ENCODE assay signal across 8 cellular contexts in the genomic region with DNA sequence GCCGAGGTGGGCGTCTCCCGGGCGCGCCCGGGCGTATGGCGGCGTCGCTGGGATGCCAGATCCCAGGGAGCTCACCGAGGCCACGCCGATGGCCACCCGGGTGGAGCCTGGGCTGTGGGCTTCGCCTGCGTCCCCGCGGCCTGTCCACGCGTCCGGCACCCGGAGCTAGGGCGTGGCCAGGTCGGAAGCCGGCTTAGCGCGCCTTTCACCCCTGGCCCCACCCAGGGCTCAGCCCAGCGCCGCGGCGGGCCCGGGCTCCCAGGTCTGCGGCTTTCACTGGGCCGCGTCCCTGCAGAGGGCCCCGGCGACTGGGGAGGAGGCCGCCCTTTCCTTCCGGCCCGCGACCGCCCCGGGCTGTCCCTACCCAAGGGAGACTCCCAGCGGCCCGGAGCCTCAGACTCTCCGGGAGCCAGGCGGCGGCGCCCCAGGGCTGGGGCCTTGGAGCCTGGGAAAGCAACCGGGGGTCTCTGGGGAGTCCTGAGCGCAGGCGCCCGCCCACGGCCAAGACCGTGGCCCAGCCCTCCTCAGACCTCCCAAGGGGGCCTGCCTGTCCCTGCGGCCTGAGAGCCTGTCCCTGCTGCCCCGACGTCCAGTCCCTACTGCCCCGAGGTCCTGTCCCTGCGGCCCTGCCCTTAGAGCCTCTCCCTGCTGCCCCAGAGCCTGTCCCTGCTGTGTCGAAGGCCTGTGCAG. TPM values are rescaled to one million over a fixed set of nuclear protein-coding genes. Genes with fewer than 3 reads are reported as not detected.
A peak's percentile ranks its signal among the peaks of the same experiment; 100 is the strongest.
DNase-seq lines count a peak whose midpoint lies in the region; ATAC-seq lines count a peak whose summit lies in the region.

No MANE protein-coding gene starts in this region.

- peak; percentile 55 for DNase-seq in activated naive CD8-positive, alpha-beta T cell treated with anti-CD3 and anti-CD28 coated beads for 36 hours
- DNase-seq in memory B cell (ENCODE audit: low spot score in 2 of 2) (no peak), activated gamma-delta T cell treated with Interleukin-2 at 50 U/mL for 16 hours (no peak), NAMALWA (ENCODE audit: low spot score) (no peak), NCI-H1048 (lab: John Stamatoyannopoulos, UW) (no peak), HuH-7 (ENCODE audit: low spot score) (no peak)

- H3K9me3 ChIP-seq in BLaER1 = no peaks in the 10 kb centered on the region

- H3K27ac ChIP-seq in BLaER1 = peak overlapping the region; percentile 61

- H3K9ac ChIP-seq in BLaER1 = peak overlapping the region; percentile 59

- H3K4me3 ChIP-seq in BLaER1 = peak overlapping the region; percentile 68

- H3K4me1 Mint-ChIP-seq in activated naive CD8-positive, alpha-beta T cell treated with anti-CD3 and anti-CD28 coated beads for 36 hours = peaks cover 5% of the 10 kb centered on the region
- H3K4me1 Mint-ChIP-seq in memory B cell = peaks cover 7% of the 10 kb centered on the region

- H3K4me1 ChIP-seq in BLaER1 = peaks cover 34% of the 10 kb centered on the region

- H3K27me3 ChIP-seq in BLaER1 = no peaks in the 10 kb centered on the region

- no peaks in the 10 kb centered on the region for H3K36me3 Mint-ChIP-seq in activated naive CD8-positive, alpha-beta T cell treated with anti-CD3 and anti-CD28 coated beads for 36 hours
- H3K36me3 Mint-ChIP-seq in memory B cell = peaks cover 2% of the 10 kb centered on the region

- H3K36me3 ChIP-seq in BLaER1 = no peaks in the 10 kb centered on the region

- H4K20me1 ChIP-seq in BLaER1 = no peaks in the 10 kb centered on the region

- H3K4me3 Mint-ChIP-seq in activated naive CD8-positive, alpha-beta T cell treated with anti-CD3 and anti-CD28 coated beads for 36 hours = peak overlapping the region; percentile 15
- H3K4me3 Mint-ChIP-seq in memory B cell = peak overlapping the region; percentile 74

- H3K27me3 Mint-ChIP-seq in activated naive CD8-positive, alpha-beta T cell treated with anti-CD3 and anti-CD28 coated beads for 36 hours = peaks cover 44% of the 10 kb centered on the region
- H3K27me3 Mint-ChIP-seq in memory B cell = peaks cover 18% of the 10 kb centered on the region

- no peak overlapping the region for H3K27ac Mint-ChIP-seq in activated naive CD8-positive, alpha-beta T cell treated with anti-CD3 and anti-CD28 coated beads for 36 hours
- H3K27ac Mint-ChIP-seq in memory B cell = no peak overlapping the region

- H3K9me3 Mint-ChIP-seq in activated naive CD8-positive, alpha-beta T cell treated with anti-CD3 and anti-CD28 coated beads for 36 hours = no peaks in the 10 kb centered on the region
- H3K9me3 Mint-ChIP-seq in memory B cell = no peaks in the 10 kb centered on the region

- H3K4me2 ChIP-seq in BLaER1 = peak overlapping the region; percentile 97

- ATAC-seq in GM21381 (IDR thresholded peaks at IDR 0.05; ENCODE audit: unreplicated experiment) (peak; percentile 60), memory B cell (ENCODE audit: low read depth) (peak; percentile 58)

RNA-seq across cellular contexts. Expression of a gene that starts 36.3 kb away (rescaled TPM):
- total RNA-seq in activated naive CD8-positive, alpha-beta T cell treated with anti-CD3 and anti-CD28 coated beads for 36 hours = 10 to 100 TPM; 69.9 to 73.6 TPM
